In genomic region chr3:128497305-128498126, GRCh38 we compare ENCODE assay signal across 8 cellular contexts. TPM values are rescaled to one million over a fixed set of nuclear protein-coding genes. Genes with fewer than 3 reads are reported as not detected.
DNase-seq lines count a peak whose midpoint lies in the region; ATAC-seq and TF ChIP-seq lines count a peak whose summit lies in the region.

No MANE protein-coding gene starts in this region.

- no peaks in the 10 kb centered on the region for H3K36me3 Mint-ChIP-seq in CD4-positive, alpha-beta T cell (ENCODE audit: low read depth)
- H3K36me3 Mint-ChIP-seq in nephron progenitor cell (ENCODE audit: low read depth): no peaks in the 10 kb centered on the region
- H3K36me3 Mint-ChIP-seq in stimulated activated naive CD8-positive, alpha-beta T cell treated with anti-CD3 and anti-CD28 coated beads, Interleukin-15, Interleukin-2, amounts not matched to agents 100 ng/mL and 50 ng/mL, for 24 hours (ENCODE audit: low read depth): no peaks in the 10 kb centered on the region

- peaks cover 78% of the 10 kb centered on the region for H3K27me3 Mint-ChIP-seq in CD4-positive, alpha-beta T cell
- H3K27me3 Mint-ChIP-seq in nephron progenitor cell (ENCODE audit: low read depth, poor library complexity): peaks cover 96% of the 10 kb centered on the region
- peaks cover 57% of the 10 kb centered on the region for H3K27me3 Mint-ChIP-seq in stimulated activated naive CD8-positive, alpha-beta T cell treated with anti-CD3 and anti-CD28 coated beads, Interleukin-15, Interleukin-2, amounts not matched to agents 100 ng/mL and 50 ng/mL, for 24 hours

- 0% methylated on average over 1 of the region's 77 CpGs; no CpG with 5 or more reads in 1 of the 2 donors for WGBS in esophagus squamous epithelium, 2 donors

- H4K20me1 ChIP-seq in OCI-LY1 (ENCODE audit: insufficient read depth, low read length): no peaks in the 10 kb centered on the region

- TF ChIP-seq CTCF in CD4-positive, alpha-beta T cell (IDR thresholded peaks at IDR 0.05): peak; percentile 38
- TF ChIP-seq CTCF in OCI-LY1 (IDR thresholded peaks at IDR 0.05; ENCODE audit: low read length): peak; percentile 74
- TF ChIP-seq CTCF in esophagus squamous epithelium (IDR thresholded peaks at IDR 0.05): peak; percentile 42 to 59 (median 46)
- TF ChIP-seq CTCF in nephron progenitor cell (IDR thresholded peaks at IDR 0.05): peak; percentile 40

- H3K36me3 ChIP-seq in OCI-LY1 (ENCODE audit: insufficient read depth, low read length): no peaks in the 10 kb centered on the region
- no peaks in the 10 kb centered on the region for H3K36me3 ChIP-seq in esophagus squamous epithelium

- H3K4me2 ChIP-seq in OCI-LY1 (ENCODE audit: low read length): peak overlapping the region; percentile 66

- H2AFZ ChIP-seq in OCI-LY1 (ENCODE audit: low read length): no peak overlapping the region

- intact Hi-C loops in CD4-positive, alpha-beta T cell (cut with DNase I, micrococcal nuclease): loop anchor here (1.0 to 10.0 kb wide), 10 partner anchors 71 to 423 kb away; no protein-coding TSS in a partner anchor
- intact Hi-C loops in esophagus squamous epithelium (cut with DNase I): loop anchor here (5.0 to 10.0 kb wide), 2 partner anchors 70 to 403 kb away; no protein-coding TSS in a partner anchor

- no peaks in the 10 kb centered on the region for H3K9me3 ChIP-seq in CD4-positive, alpha-beta T cell (ENCODE audit: control insufficient read depth, low read length)
- H3K9me3 ChIP-seq in OCI-LY1 (ENCODE audit: low read length): no peaks in the 10 kb centered on the region
- H3K9me3 ChIP-seq in esophagus squamous epithelium: no peaks in the 10 kb centered on the region

- peak overlapping the region; percentile 53 for H3K9ac ChIP-seq in OCI-LY1 (ENCODE audit: low read length)

- H3K9me2 ChIP-seq in OCI-LY1 (ENCODE audit: low read depth, low read length): no peaks in the 10 kb centered on the region

- H3K27ac Mint-ChIP-seq in CD4-positive, alpha-beta T cell: no peak overlapping the region
- no peak overlapping the region for H3K27ac Mint-ChIP-seq in nephron progenitor cell
- no peak overlapping the region for H3K27ac Mint-ChIP-seq in stimulated activated naive CD8-positive, alpha-beta T cell treated with anti-CD3 and anti-CD28 coated beads, Interleukin-15, Interleukin-2, amounts not matched to agents 100 ng/mL and 50 ng/mL, for 24 hours

- no peaks in the 10 kb centered on the region for H3F3A ChIP-seq in OCI-LY1 (ENCODE audit: insufficient read depth, low read length)

- peak overlapping the region; percentile 59 for H3K4me3 ChIP-seq in OCI-LY1 (ENCODE audit: low read depth, low read length, poor library complexity, severe bottlenecking)
- peak overlapping the region; percentile 26 to 69 (median 47) for H3K4me3 ChIP-seq in esophagus squamous epithelium

- H3K4me3 Mint-ChIP-seq in CD4-positive, alpha-beta T cell: peak overlapping the region; percentile 84
- peak overlapping the region; percentile 78 for H3K4me3 Mint-ChIP-seq in nephron progenitor cell
- peak overlapping the region; percentile 73 for H3K4me3 Mint-ChIP-seq in stimulated activated naive CD8-positive, alpha-beta T cell treated with anti-CD3 and anti-CD28 coated beads, Interleukin-15, Interleukin-2, amounts not matched to agents 100 ng/mL and 50 ng/mL, for 24 hours

- H3K27me3 ChIP-seq in CD4-positive, alpha-beta T cell (ENCODE audit: control insufficient read depth, insufficient read depth, low read length): peaks cover 61% of the 10 kb centered on the region
- H3K27me3 ChIP-seq in OCI-LY1 (ENCODE audit: insufficient read depth, low read length): peaks cover 21% of the 10 kb centered on the region
- H3K27me3 ChIP-seq in esophagus squamous epithelium: peaks cover 10 to 100% (median 28%) of the 10 kb centered on the region in 4 donors

- no peaks in the 10 kb centered on the region for H3K79me2 ChIP-seq in OCI-LY1 (ENCODE audit: insufficient read depth, low read length)

- H3K27ac ChIP-seq in CD4-positive, alpha-beta T cell (ENCODE audit: low read depth, low read length): no peak overlapping the region
- H3K27ac ChIP-seq in OCI-LY1 (ENCODE audit: low read depth, low read length, poor library complexity, severe bottlenecking) (no peak overlapping the region), esophagus squamous epithelium (no peak overlapping the region)

- peak; percentile 76 for ATAC-seq in CD4-positive, alpha-beta T cell (ENCODE audit: poor library complexity)

- H3K4me1 ChIP-seq in OCI-LY1 (ENCODE audit: insufficient read depth, low read length, severe bottlenecking) (peaks cover 3% of the 10 kb centered on the region), esophagus squamous epithelium (peaks cover 9 to 42% (median 19%) of the 10 kb centered on the region in 3 donors)

- H3K4me1 Mint-ChIP-seq in CD4-positive, alpha-beta T cell (ENCODE audit: low read depth): peaks cover 10% of the 10 kb centered on the region
- H3K4me1 Mint-ChIP-seq in nephron progenitor cell: peaks cover 11% of the 10 kb centered on the region
- H3K4me1 Mint-ChIP-seq in stimulated activated naive CD8-positive, alpha-beta T cell treated with anti-CD3 and anti-CD28 coated beads, Interleukin-15, Interleukin-2, amounts not matched to agents 100 ng/mL and 50 ng/mL, for 24 hours (ENCODE audit: low read depth): peaks cover 4% of the 10 kb centered on the region

- no peak for TF ChIP-seq POLR2A in esophagus squamous epithelium (IDR thresholded peaks at IDR 0.05)

- H3K9me3 Mint-ChIP-seq in CD4-positive, alpha-beta T cell: no peaks in the 10 kb centered on the region
- H3K9me3 Mint-ChIP-seq in nephron progenitor cell: peaks cover 4% of the 10 kb centered on the region
- H3K9me3 Mint-ChIP-seq in stimulated activated naive CD8-positive, alpha-beta T cell treated with anti-CD3 and anti-CD28 coated beads, Interleukin-15, Interleukin-2, amounts not matched to agents 100 ng/mL and 50 ng/mL, for 24 hours: no peaks in the 10 kb centered on the region

- POLR2A ChIA-PET in CD4-positive, alpha-beta T cell (lab: Charles Lee): no interaction called here

- CTCF ChIA-PET in CD4-positive, alpha-beta T cell (lab: Charles Lee): interaction anchor here (0.6 to 1.4 kb wide), 2 partner anchors 14 to 71 kb away, joined by 3 to 12 read pairs; no protein-coding TSS in a partner anchor

- peak; percentile 48 to 76 (median 58) for DNase-seq in CD4-positive, alpha-beta T cell
- DNase-seq in HUDEP-2 (lab: John Stamatoyannopoulos, UW; ENCODE audit: unreplicated experiment in 76 of 76) (peak in 72 of 76 experiments; percentile 27 to 90 (median 73)), esophagus squamous epithelium (lab: John Stamatoyannopoulos, UW) (no peak), nephron progenitor cell (peak; percentile 94), foreskin melanocyte (no peak)
- DNase-seq in activated T-cell treated with anti-CD3 and anti-CD28 coated beads, Interleukin-2, amount 50 U/mL, for 1 hour: peak; percentile 78

RNA-seq across cellular contexts. Expression of gene GATA2, which starts 4.5 kb away (rescaled TPM):
- under 1 TPM; 0.16 to 0.17 TPM for total RNA-seq in CD4-positive, alpha-beta T cell
- 10 to 100 TPM in 1 of 4 donors, 1 to 10 TPM in 3; 1.6 to 12.8 (median 1.9) TPM for total RNA-seq in esophagus squamous epithelium

RNA-seq across cellular contexts. Expression of gene DNAJB8, which starts 30.8 kb away (rescaled TPM):
- not detected for total RNA-seq in CD4-positive, alpha-beta T cell
- not detected for total RNA-seq in esophagus squamous epithelium

Comparison
In these comparisons a context has a peak if more than half of its experiments do, and no peak if none do; other contexts are left out.
1. DNase-seq: peak in CD4-positive, alpha-beta T cell (10 of 10), HUDEP-2 (72 of 76), activated T-cell treated with anti-CD3 and anti-CD28 coated beads, Interleukin-2, amount 50 U/mL, for 1 hour (single experiment) and nephron progenitor cell (single experiment); none in esophagus squamous epithelium (single experiment) and foreskin melanocyte (single experiment).
2. Peak in every context shown above with its lines, with median percentiles within 50 percentile points of each other: H3K4me3 Mint-ChIP-seq and CTCF ChIP-seq.